ENCODE assay signal across 36 cellular contexts in the genomic region with DNA sequence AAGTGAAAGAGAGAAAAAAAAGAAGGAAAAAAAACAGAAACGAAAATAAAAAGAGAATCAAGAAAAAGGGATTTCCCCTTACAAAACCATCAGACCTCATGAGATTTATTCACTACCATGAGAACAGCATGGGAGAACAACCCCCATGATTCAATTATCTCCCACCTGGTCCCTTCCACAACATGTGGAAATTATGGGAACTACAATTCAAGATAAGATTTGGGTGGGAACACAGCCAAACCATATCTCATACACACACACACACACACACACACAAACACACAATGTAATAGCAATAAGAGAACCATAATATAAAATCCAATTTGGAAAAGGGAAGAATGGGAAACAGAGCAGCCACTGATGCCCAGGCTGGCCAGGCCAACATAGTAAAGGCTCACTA.
"Had no signal": no experiment of that assay in that cellular context is flagged by ENCODE, and none has a peak within 500 bp of the region (broad histone marks: within the 10 kb centered on the region; RNA-seq: fewer than 3 reads in every experiment).

No MANE protein-coding gene starts in this region.

- H3K9me3 ChIP-seq: ascending aorta, body of pancreas, SJCRH30 had no signal

- H3K9me3 Mint-ChIP-seq: activated B cell treated with CpG ODN at 0.5 μM for 24 hours; activated CD4-positive, alpha-beta memory T cell treated with anti-CD3 and anti-CD28 coated beads, Interleukin-2, amount 10 ng/mL, durations not matched to agents 7 days and 5 days; activated naive CD4-positive, alpha-beta T cell treated with anti-CD3 and anti-CD28 coated beads, Interleukin-2, amount 10 ng/mL, durations not matched to agents 7 days and 5 days had no signal

- H3K36me3 ChIP-seq: ascending aorta, SJCRH30 had no signal

- H3K27me3 ChIP-seq: ascending aorta, body of pancreas, SJCRH30 had no signal

- H3K4me3 Mint-ChIP-seq: activated B cell treated with CpG ODN at 0.5 μM for 24 hours; activated CD4-positive, alpha-beta memory T cell treated with anti-CD3 and anti-CD28 coated beads, Interleukin-2, amount 10 ng/mL, durations not matched to agents 7 days and 5 days; activated CD8-positive, alpha-beta memory T cell treated with anti-CD3 and anti-CD28 coated beads, Interleukin-2, amount 10 ng/mL, durations not matched to agents 7 days and 5 days; activated naive CD4-positive, alpha-beta T cell treated with anti-CD3 and anti-CD28 coated beads, Interleukin-2, amount 10 ng/mL, durations not matched to agents 7 days and 5 days; activated naive CD8-positive, alpha-beta T cell had no signal

- H3K36me3 Mint-ChIP-seq: activated CD8-positive, alpha-beta memory T cell treated with anti-CD3 and anti-CD28 coated beads, Interleukin-2, amount 10 ng/mL, durations not matched to agents 7 days and 5 days; activated naive CD4-positive, alpha-beta T cell treated with anti-CD3 and anti-CD28 coated beads, Interleukin-2, amount 10 ng/mL, durations not matched to agents 7 days and 5 days had no signal

- H3K4me1 Mint-ChIP-seq: activated CD4-positive, alpha-beta memory T cell treated with anti-CD3 and anti-CD28 coated beads, Interleukin-2, amount 10 ng/mL, durations not matched to agents 7 days and 5 days; activated CD8-positive, alpha-beta memory T cell treated with anti-CD3 and anti-CD28 coated beads, Interleukin-2, amount 10 ng/mL, durations not matched to agents 7 days and 5 days; activated naive CD4-positive, alpha-beta T cell treated with anti-CD3 and anti-CD28 coated beads, Interleukin-2, amount 10 ng/mL, durations not matched to agents 7 days and 5 days had no signal

- H3K27me3 Mint-ChIP-seq: activated naive CD4-positive, alpha-beta T cell treated with anti-CD3 and anti-CD28 coated beads, Interleukin-2, amount 10 ng/mL, durations not matched to agents 7 days and 5 days had no signal

- H3K27ac ChIP-seq: ascending aorta, body of pancreas, SJCRH30, SK-N-MC, VCaP had no signal

- H3K4me3 ChIP-seq: ascending aorta, body of pancreas, SJCRH30, SK-N-MC had no signal

- H3K4me1 ChIP-seq: body of pancreas had no signal

- DNase-seq: activated B cell treated with CpG ODN at 0.5 μM for 24 hours; activated CD4-positive, alpha-beta memory T cell treated with anti-CD3 and anti-CD28 coated beads, Interleukin-2, amount 10 ng/mL, durations not matched to agents 7 days and 5 days; activated CD4-positive, alpha-beta T cell treated with anti-CD3 and anti-CD28 coated beads for 4 hours; activated CD4-positive, CD25-positive, alpha-beta regulatory T cell treated with anti-CD3 and anti-CD28 coated beads, Interleukin-2, amount 50 U/mL, for 72 hours; activated CD8-positive, alpha-beta memory T cell treated with anti-CD3 and anti-CD28 coated beads for 24 hours; activated CD8-positive, alpha-beta memory T cell treated with anti-CD3 and anti-CD28 coated beads, Interleukin-2, amount 10 ng/mL, durations not matched to agents 7 days and 5 days; activated CD8-positive, alpha-beta memory T cell treated with anti-CD3 and anti-CD28 coated beads, Interleukin-2, amount 50 U/mL, for 48 hours; activated effector memory CD4-positive, alpha-beta T cell treated with Interleukin-2 at 50 U/mL for 16 hours; activated naive CD4-positive, alpha-beta T cell treated with anti-CD3 and anti-CD28 coated beads, Interleukin-2, amount 10 ng/mL, durations not matched to agents 7 days and 5 days; activated T-cell treated with anti-CD3 and anti-CD28 coated beads, Interleukin-2, amount 50 U/mL, for 48 hours; amniotic stem cell; body of pancreas; central memory CD4-positive, alpha-beta T cell; Kasumi-1; KG1; MM.1S; MV-4-11; NCI-H1092; NCI-H1436 treated with DMSO at 0.1 percent for 48 hours; NCI-H1694 treated with DMSO at 0.1 percent for 48 hours; NCI-H2029; NCI-H2107; NCI-H2171 treated with DMSO at 0.1 percent for 48 hours; NCI-H2227 treated with DMSO at 0.1 percent for 48 hours; NCI-H446 treated with DMSO at 0.1 percent for 48 hours; NCI-H524 treated with DMSO at 0.1 percent for 48 hours; SHP77; SJCRH30; SW 1271; T-helper 1 cell; T-helper 2 cell; T-helper 9 cell had no signal

- H3K27ac Mint-ChIP-seq: activated B cell treated with CpG ODN at 0.5 μM for 24 hours; activated CD4-positive, alpha-beta memory T cell treated with anti-CD3 and anti-CD28 coated beads, Interleukin-2, amount 10 ng/mL, durations not matched to agents 7 days and 5 days; activated CD8-positive, alpha-beta memory T cell treated with anti-CD3 and anti-CD28 coated beads, Interleukin-2, amount 10 ng/mL, durations not matched to agents 7 days and 5 days; activated naive CD4-positive, alpha-beta T cell treated with anti-CD3 and anti-CD28 coated beads, Interleukin-2, amount 10 ng/mL, durations not matched to agents 7 days and 5 days; activated naive CD8-positive, alpha-beta T cell had no signal
